ENCODE assay signal across 9 cellular contexts in genomic region chr6:111985202-111985731, GRCh38.
DNase-seq lines count a peak whose midpoint lies in the region; ATAC-seq and TF ChIP-seq lines count a peak whose summit lies in the region.
"Had no signal": no experiment of that assay in that cellular context is flagged by ENCODE, and none has a peak within 500 bp of the region (broad histone marks: within the 10 kb centered on the region; RNA-seq: fewer than 3 reads in every experiment).

No MANE protein-coding gene starts in this region.

- DNase-seq in COLO668 (lab: John Stamatoyannopoulos, UW; ENCODE audit: unreplicated experiment) (peak; percentile 5), NCI-H1417 (lab: John Stamatoyannopoulos, UW) (peak in 2 of 3 experiments; percentile 55 to 87), lower lobe of right lung (no peak), right cardiac atrium (no peak), right atrium auricular region (ENCODE audit: low spot score) (no peak)
- DNase-seq in activated naive CD8-positive, alpha-beta T cell treated with anti-CD3 and anti-CD28 coated beads, Interleukin-2, amount 50 U/mL, for 24 hours, result no peak

- H3K4me3 ChIP-seq in lower lobe of right lung (no peak overlapping the region), right cardiac atrium (ENCODE audit: low read length) (no peak overlapping the region), right atrium auricular region (no peak overlapping the region)

- peak overlapping the region; percentile 21 for H3K27ac ChIP-seq in lower lobe of right lung
- H3K27ac ChIP-seq in right cardiac atrium (ENCODE audit: low read length), result no peak overlapping the region
- H3K27ac ChIP-seq in right atrium auricular region, result no peak overlapping the region

- no peaks in the 10 kb centered on the region for H3K36me3 ChIP-seq in lower lobe of right lung
- H3K36me3 ChIP-seq in right atrium auricular region, result no peaks in the 10 kb centered on the region

- WGBS in right cardiac atrium, result 94% methylated on average over 4 of the region's 4 CpGs

- H3K4me1 ChIP-seq in lower lobe of right lung (peaks cover 6% of the 10 kb centered on the region), right cardiac atrium (ENCODE audit: control insufficient read depth, insufficient read depth, low read length) (peaks cover 5% of the 10 kb centered on the region), right atrium auricular region (no peaks in the 10 kb centered on the region)

- ATAC-seq in activated naive CD8-positive, alpha-beta T cell treated with anti-CD3 and anti-CD28 coated beads, Interleukin-2, amount 50 U/mL, for 24 hours, result peak; percentile 89
- ATAC-seq in lower lobe of right lung, result peak; percentile 88 to 95
- ATAC-seq in GM21825 (IDR thresholded peaks at IDR 0.05; ENCODE audit: unreplicated experiment), result no peak
- no peak for ATAC-seq in GM19467 (IDR thresholded peaks at IDR 0.05; ENCODE audit: unreplicated experiment)
- ATAC-seq in right cardiac atrium, result no peak

- H3K36me3 Mint-ChIP-seq in activated naive CD8-positive, alpha-beta T cell treated with anti-CD3 and anti-CD28 coated beads, Interleukin-2, amount 50 U/mL, for 24 hours (ENCODE audit: low read depth), result peaks cover 3% of the 10 kb centered on the region

- intact Hi-C loops in lower lobe of right lung (cut with DNase I), result no loop called here
- intact Hi-C loops in right cardiac atrium (cut with DNase I), result no loop called here

- H3K4me3 Mint-ChIP-seq in activated naive CD8-positive, alpha-beta T cell treated with anti-CD3 and anti-CD28 coated beads, Interleukin-2, amount 50 U/mL, for 24 hours, result peak overlapping the region; percentile 52
- H3K4me3 Mint-ChIP-seq: dendritic cell treated with granulocyte-macrophage colony-stimulating factor and Interleukin-4, amounts not matched to agents 40 ng/mL and 50 ng/mL, for 4 days had no signal

- peak overlapping the region; percentile 96 for H3K27ac Mint-ChIP-seq in activated naive CD8-positive, alpha-beta T cell treated with anti-CD3 and anti-CD28 coated beads, Interleukin-2, amount 50 U/mL, for 24 hours
- H3K27ac Mint-ChIP-seq: dendritic cell treated with granulocyte-macrophage colony-stimulating factor and Interleukin-4, amounts not matched to agents 40 ng/mL and 50 ng/mL, for 4 days had no signal

- no peaks in the 10 kb centered on the region for H3K27me3 Mint-ChIP-seq in activated naive CD8-positive, alpha-beta T cell treated with anti-CD3 and anti-CD28 coated beads, Interleukin-2, amount 50 U/mL, for 24 hours

- H3K4me1 Mint-ChIP-seq in activated naive CD8-positive, alpha-beta T cell treated with anti-CD3 and anti-CD28 coated beads, Interleukin-2, amount 50 U/mL, for 24 hours, result peaks cover 68% of the 10 kb centered on the region

- TF ChIP-seq CTCF in lower lobe of right lung (IDR thresholded peaks at IDR 0.05) (no peak), right atrium auricular region (IDR thresholded peaks at IDR 0.05) (no peak)

- H3K9me3 ChIP-seq in lower lobe of right lung (no peaks in the 10 kb centered on the region), right cardiac atrium (ENCODE audit: control insufficient read depth, low read length) (no peaks in the 10 kb centered on the region), right atrium auricular region (no peaks in the 10 kb centered on the region)

- peaks cover 10% of the 10 kb centered on the region for H3K9me3 Mint-ChIP-seq in activated naive CD8-positive, alpha-beta T cell treated with anti-CD3 and anti-CD28 coated beads, Interleukin-2, amount 50 U/mL, for 24 hours
- H3K9me3 Mint-ChIP-seq: dendritic cell treated with granulocyte-macrophage colony-stimulating factor and Interleukin-4, amounts not matched to agents 40 ng/mL and 50 ng/mL, for 4 days had no signal

- H3K27me3 ChIP-seq in lower lobe of right lung (ENCODE audit: low read depth), result no peaks in the 10 kb centered on the region
- H3K27me3 ChIP-seq in right cardiac atrium (ENCODE audit: control insufficient read depth, insufficient read depth), result no peaks in the 10 kb centered on the region
- H3K27me3 ChIP-seq in right atrium auricular region, result no peaks in the 10 kb centered on the region

Comparison
In these comparisons a context has a peak if more than half of its experiments do, and no peak if none do; other contexts are left out.
1. DNase-seq: peak in COLO668 (single experiment) and NCI-H1417 (2 of 3); none in activated naive CD8-positive, alpha-beta T cell treated with anti-CD3 and anti-CD28 coated beads, Interleukin-2, amount 50 U/mL, for 24 hours (single experiment), lower lobe of right lung (single experiment), right cardiac atrium (0 of 3) and right atrium auricular region (single experiment).
2. ATAC-seq: peak in activated naive CD8-positive, alpha-beta T cell treated with anti-CD3 and anti-CD28 coated beads, Interleukin-2, amount 50 U/mL, for 24 hours (single experiment) and lower lobe of right lung (2 of 2); none in GM21825 (single experiment), GM19467 (single experiment) and right cardiac atrium (0 of 2).